In genomic region chr1:25996966-25997758, GRCh38 we compare ENCODE assay signal across 8 cellular contexts. TPM values are rescaled to one million over a fixed set of nuclear protein-coding genes. Genes with fewer than 3 reads are reported as not detected.
DNase-seq lines count a peak whose midpoint lies in the region; ATAC-seq, FAIRE-seq and TF ChIP-seq lines count a peak whose summit lies in the region.

No MANE protein-coding gene starts in this region.

- intact Hi-C loops in thyroid gland (cut with DNase I) = loop anchor here (5.0 kb wide), 1 partner anchor 90 kb away; the partner anchor contains the start of gene STMN1

- no peak for TF ChIP-seq CTCF in AG04449 (IDR thresholded peaks at IDR 0.05; ENCODE audit: insufficient read depth, low read length, missing control alignments)
- no peak for TF ChIP-seq CTCF in thyroid gland (IDR thresholded peaks at IDR 0.05)

- POLR2A ChIA-PET in AG04449 (lab: Yijun Ruan, JAX) = interaction anchor here (0.6 to 2.1 kb wide), 3 partner anchors 35 to 106 kb away, joined by 4 to 14 read pairs (median 4); no protein-coding TSS in a partner anchor

- FAIRE-seq in GM12892 (lab: Jason Lieb, UNC) (peak; percentile 27), RCC 7860 (lab: Jason Lieb, UNC) (no peak)

- TF ChIP-seq POLR2A in GM12892 (IDR thresholded peaks at IDR 0.05; ENCODE audit: low read depth, low read length) = peak; percentile 38; the same call in 1 of the 2 replicates
- TF ChIP-seq POLR2A in thyroid gland (IDR thresholded peaks at IDR 0.05) = peak in 1 of 2 donors; percentile 18

- peaks cover 9 to 13% of the 10 kb centered on the region in 2 donors for H3K4me1 ChIP-seq in thyroid gland

- H3K9me3 ChIP-seq in thyroid gland = no peaks in the 10 kb centered on the region

- H3K4me3 ChIP-seq in AG04449 (ENCODE audit: low read depth, low read length) = peak overlapping the region; percentile 67
- peak overlapping the region; percentile 1 to 70 (median 69) for H3K4me3 ChIP-seq in thyroid gland (replicated peaks in 1 of 3)

- ATAC-seq in HG02938 (IDR thresholded peaks at IDR 0.05; ENCODE audit: unreplicated experiment) = no peak
- ATAC-seq in GM21786 (IDR thresholded peaks at IDR 0.05; ENCODE audit: unreplicated experiment) = no peak

- DNase-seq in AG04449 (ENCODE audit: low read depth, low spot score) (no peak), GM12892 (ENCODE audit: insufficient read length) (no peak), RCC 7860 (ENCODE audit: low spot score) (peak; percentile 7), dermis blood vessel endothelial cell (peak; percentile 58), lung microvascular endothelial cell (ENCODE audit: low read depth in 2 of 2) (peak; percentile 36 to 73), thyroid gland (no peak)

- H3K36me3 ChIP-seq in thyroid gland = no peaks in the 10 kb centered on the region

- 3 to 7% methylated on average over 11 of the region's 11 CpGs for WGBS in thyroid gland, 2 donors

- peak overlapping the region; percentile 34 to 88 (median 83) for H3K27ac ChIP-seq in thyroid gland

- CTCF ChIA-PET in AG04449 (lab: Yijun Ruan, JAX) = interaction anchor here (0.6 to 12.5 kb wide), 28 partner anchors 8 to 199 kb away, joined by 3 to 609 read pairs (median 4); partner anchors contain the start of genes PAQR7 and STMN1

- H3K27me3 ChIP-seq in thyroid gland = no peaks in the 10 kb centered on the region

RNA-seq across cellular contexts. Expression of gene PAFAH2, which starts 0.7 kb away (rescaled TPM):
- 6.3 TPM for polyA plus RNA-seq in GM12892 (2012; ENCODE audit: missing spikeins)
- total RNA-seq in dermis blood vessel endothelial cell (14.1 and 31.7 TPM in 2 replicates), lung microvascular endothelial cell (9.2 and 32.7 TPM in 2 replicates), thyroid gland (10 to 100 TPM; 22.5 to 35.4 (median 30.7) TPM)

RNA-seq across cellular contexts. Expression of gene EXTL1, which starts 24.4 kb away (rescaled TPM):
- not detected for polyA plus RNA-seq in GM12892 (2012; ENCODE audit: missing spikeins)
- total RNA-seq in dermis blood vessel endothelial cell = not detected in 2 replicates
- total RNA-seq in lung microvascular endothelial cell = under 0.01 TPM in 2 replicates
- 1 to 10 TPM in 1 of 4 donors, under 1 TPM in 1, not detected in 2; 0.13 to 1.2 TPM for total RNA-seq in thyroid gland

RNA-seq across cellular contexts. Expression of gene SLC30A2, which starts 48.8 kb away (rescaled TPM):
- not detected for polyA plus RNA-seq in GM12892 (2012; ENCODE audit: missing spikeins)
- total RNA-seq in dermis blood vessel endothelial cell (not detected in 2 replicates), lung microvascular endothelial cell (not detected in 2 replicates), thyroid gland (10 to 100 TPM; 12.5 to 55.9 (median 43.4) TPM)

Comparison
In these comparisons a context has a peak if more than half of its experiments do, and no peak if none do; other contexts are left out.
1. DNase-seq: peak in RCC 7860 (single experiment), dermis blood vessel endothelial cell (single experiment) and lung microvascular endothelial cell (2 of 2); none in AG04449 (single experiment), GM12892 (single experiment) and thyroid gland (0 of 2).
2. RNA of gene SLC30A2, which starts 48.8 kb away (total RNA-seq): 12.5 to 55.9 TPM in thyroid gland; not detected in dermis blood vessel endothelial cell and not detected in lung microvascular endothelial cell; every median in the first group is over 10 times any median in the second.